ENCODE assay signal across 1 cellular context in genomic region chr10:3766046-3766761, GRCh38.
TF ChIP-seq lines count a peak whose summit lies in the region.

No MANE protein-coding gene starts in this region.

TF ChIP-seq in GM23338, 12 proteins besides CTCF, POLR2A, EP300 and RAD21 (continued from another document):
- no peak for TF ChIP-seq REST (IDR thresholded peaks at IDR 0.05; ENCODE audit: unreplicated experiment)
- no peak for TF ChIP-seq STAT1 (IDR thresholded peaks at IDR 0.05; ENCODE audit: unreplicated experiment)
- TF ChIP-seq NANOG (IDR thresholded peaks at IDR 0.05; ENCODE audit: borderline replicate concordance), result no peak
- TF ChIP-seq CREB1 (CRISPR knock-in tag; IDR thresholded peaks at IDR 0.05; ENCODE audit: low read depth), result no peak
- no peak for TF ChIP-seq ZNF114 (CRISPR knock-in tag; IDR thresholded peaks at IDR 0.05)
- no peak for TF ChIP-seq ZNF462 (CRISPR knock-in tag; IDR thresholded peaks at IDR 0.05)
- TF ChIP-seq POLR2AphosphoS5 (IDR thresholded peaks at IDR 0.05; ENCODE audit: low read depth), result no peak
- no peak for TF ChIP-seq ETS1 (IDR thresholded peaks at IDR 0.05)
- TF ChIP-seq JUNB (IDR thresholded peaks at IDR 0.05; ENCODE audit: unreplicated experiment), result no peak
- no peak for TF ChIP-seq ZNF331 (CRISPR knock-in tag; IDR thresholded peaks at IDR 0.05; ENCODE audit: low read depth)
